Comparison of ENCODE assay signal across 10 cellular contexts in the genomic region with DNA sequence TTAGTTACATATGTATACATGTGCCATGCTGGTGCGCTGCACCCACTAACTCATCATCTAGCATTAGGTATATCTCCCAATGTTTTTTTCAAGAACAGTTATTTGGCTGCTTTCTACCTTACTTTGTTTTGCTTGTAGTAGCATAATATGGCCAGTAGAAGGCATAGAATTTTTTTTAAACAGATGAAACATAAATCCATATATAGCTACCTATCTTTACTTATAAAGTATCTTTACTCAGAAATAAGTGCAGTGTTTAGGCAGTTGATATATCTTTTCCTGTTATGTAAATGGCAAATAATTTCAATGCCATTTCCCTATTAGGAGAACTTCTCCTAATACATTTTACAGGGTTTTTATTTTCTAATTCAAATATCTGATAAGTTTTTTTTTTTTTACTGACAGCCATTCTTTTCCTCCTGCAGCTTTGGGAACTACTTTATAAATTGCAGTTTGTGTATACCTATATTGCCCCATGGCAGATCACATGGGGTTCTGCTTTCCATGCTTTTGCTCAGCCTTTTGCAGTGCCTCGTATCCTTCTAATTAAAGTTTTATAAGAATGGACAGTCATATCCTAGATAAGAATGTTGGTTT.
A peak's percentile ranks its signal among the peaks of the same experiment; 100 is the strongest.
DNase-seq lines count a peak whose midpoint lies in the region; ATAC-seq and TF ChIP-seq lines count a peak whose summit lies in the region.
"Had no signal": no experiment of that assay in that cellular context is flagged by ENCODE, and none has a peak within 500 bp of the region (broad histone marks: within the 10 kb centered on the region; RNA-seq: fewer than 3 reads in every experiment).

No MANE protein-coding gene starts in this region.

- no peak overlapping the region for H3K27ac Mint-ChIP-seq in natural killer cell
- no peak overlapping the region for H3K27ac Mint-ChIP-seq in natural killer cell treated with Interleukin-12 subunit alpha and Interleukin-12 subunit beta and Interleukin-15 and Interleukin-18, amount 100 ng/mL, for 72 hours

- no peaks in the 10 kb centered on the region for H3K9me3 ChIP-seq in Panc1 (ENCODE audit: control insufficient read depth, insufficient read depth, low read depth, low read length)

- H3K27me3 Mint-ChIP-seq in natural killer cell (ENCODE audit: low read depth in 2 of 2): no peaks in the 10 kb centered on the region
- H3K27me3 Mint-ChIP-seq in natural killer cell treated with Interleukin-12 subunit alpha and Interleukin-12 subunit beta and Interleukin-15 and Interleukin-18, amount 100 ng/mL, for 72 hours: no peaks in the 10 kb centered on the region

- POLR2A ChIA-PET in Panc1 (lab: Charles Lee): interaction anchor here (0.7 kb wide), 1 partner anchor 190 kb away, joined by 17 read pairs; no protein-coding TSS in a partner anchor

- TSS peak; percentile 12 for BruUV-seq in Panc1 (replicated peaks; lab: Mats Ljungman, UMichigan)

- in situ Hi-C loops in Panc1 (cut with HindIII; ENCODE audit: low pct_unique_long_range_greater_than_20kb, low sequenced_read_pairs): no loop called here

- intact Hi-C loops in natural killer cell (cut with micrococcal nuclease) (no loop called here), Panc1 (cut with micrococcal nuclease; ENCODE audit: unreplicated experiment) (no loop called here)

- DNase-seq in natural killer cell: no peak
- DNase-seq in natural killer cell treated with Interleukin-12 subunit alpha and Interleukin-12 subunit beta and Interleukin-15 and Interleukin-18, amount 100 ng/mL, for 72 hours (ENCODE audit: low spot score): no peak
- DNase-seq in Panc1 (ENCODE audit: low read depth, low spot score): no peak
- no peak for DNase-seq in foreskin fibroblast
- no peak for DNase-seq in activated naive CD4-positive, alpha-beta T cell (lab: John Stamatoyannopoulos, UW)
- DNase-seq in NCI-H2081 treated with DMSO at 0.1 percent for 48 hours (lab: John Stamatoyannopoulos, UW): no peak
- no peak for DNase-seq in epidermal melanocyte (ENCODE audit: insufficient read length, low spot score)
- DNase-seq: activated gamma-delta T cell, hippocampal formation had no signal

- ATAC-seq in natural killer cell (peak in 2 of 3 donors; percentile 44), Panc1 (no peak), GM18909 (IDR thresholded peaks at IDR 0.05; ENCODE audit: poor library complexity, unreplicated experiment) (no peak)
- no peak for ATAC-seq in natural killer cell treated with Interleukin-12 subunit alpha and Interleukin-12 subunit beta and Interleukin-15 and Interleukin-18, amount 100 ng/mL, for 72 hours

- H3K9me3 Mint-ChIP-seq in natural killer cell: no peaks in the 10 kb centered on the region
- H3K9me3 Mint-ChIP-seq in natural killer cell treated with Interleukin-12 subunit alpha and Interleukin-12 subunit beta and Interleukin-15 and Interleukin-18, amount 100 ng/mL, for 72 hours: no peaks in the 10 kb centered on the region

- no peak overlapping the region for H3K4me3 Mint-ChIP-seq in natural killer cell
- no peak overlapping the region for H3K4me3 Mint-ChIP-seq in natural killer cell treated with Interleukin-12 subunit alpha and Interleukin-12 subunit beta and Interleukin-15 and Interleukin-18, amount 100 ng/mL, for 72 hours

- H3K4me3 ChIP-seq in Panc1 (ENCODE audit: low read depth in 2 of 2, low read length in 2 of 2) (no peak overlapping the region), foreskin fibroblast (ENCODE audit: low read depth in 1 of 2, low read length in 2 of 2) (no peak overlapping the region)

- H3K36me3 Mint-ChIP-seq in natural killer cell: no peaks in the 10 kb centered on the region
- peaks cover 8% of the 10 kb centered on the region for H3K36me3 Mint-ChIP-seq in natural killer cell treated with Interleukin-12 subunit alpha and Interleukin-12 subunit beta and Interleukin-15 and Interleukin-18, amount 100 ng/mL, for 72 hours

- peaks cover 16% of the 10 kb centered on the region; the same call in 1 of the 2 replicates for H3K36me3 ChIP-seq in Panc1 (ENCODE audit: control insufficient read depth, insufficient read depth, low read length)

- no peaks in the 10 kb centered on the region for H3K4me1 ChIP-seq in Panc1 (ENCODE audit: control insufficient read depth, insufficient read depth, low read length)

- no peak overlapping the region for H3K27ac ChIP-seq in Panc1 (ENCODE audit: low read length)

- TF ChIP-seq CTCF in natural killer cell (IDR thresholded peaks at IDR 0.05): peak; percentile 59
- TF ChIP-seq CTCF in Panc1 (IDR thresholded peaks at IDR 0.05): peak; percentile 42; the same call in 1 of the 2 replicates
- peak; percentile 19 for TF ChIP-seq CTCF in foreskin fibroblast (IDR thresholded peaks at IDR 0.05; ENCODE audit: low read depth, low read length)

- H3K27me3 ChIP-seq in Panc1 (ENCODE audit: control insufficient read depth, insufficient read depth, low read length): no peaks in the 10 kb centered on the region

- peaks cover 0 to 3% of the 10 kb centered on the region in 2 donors for H3K4me1 Mint-ChIP-seq in natural killer cell
- peaks cover 0 to 3% of the 10 kb centered on the region in 2 donors for H3K4me1 Mint-ChIP-seq in natural killer cell treated with Interleukin-12 subunit alpha and Interleukin-12 subunit beta and Interleukin-15 and Interleukin-18, amount 100 ng/mL, for 72 hours (ENCODE audit: low read depth in 2 of 2)

- CTCF ChIA-PET in Panc1 (lab: Charles Lee): interaction anchor here (0.7 kb wide), 1 partner anchor 11 kb away, joined by 6 read pairs; no protein-coding TSS in a partner anchor

Comparison
In these comparisons a context has a peak if more than half of its experiments do, and no peak if none do; other contexts are left out.
1. ATAC-seq: peak in natural killer cell (2 of 3); none in natural killer cell treated with Interleukin-12 subunit alpha and Interleukin-12 subunit beta and Interleukin-15 and Interleukin-18, amount 100 ng/mL, for 72 hours (0 of 2), Panc1 (single experiment) and GM18909 (single experiment).
2. Peak in every context shown above with its lines, with median percentiles within 50 percentile points of each other: CTCF ChIP-seq.